ENCODE assay signal across 8 cellular contexts in genomic region chrX:103920515-103920914, GRCh38. TPM values are rescaled to one million over a fixed set of nuclear protein-coding genes. Genes with fewer than 3 reads are reported as not detected.
A peak's percentile ranks its signal among the peaks of the same experiment; 100 is the strongest.
DNase-seq lines count a peak whose midpoint lies in the region; ATAC-seq and TF ChIP-seq lines count a peak whose summit lies in the region.
"Not testable (repeated sequence)": the region's sequence is repeated elsewhere in the genome, so short reads cannot be mapped to it uniquely, and the experiment has no call there.

No MANE protein-coding gene starts in this region.

- H3K27me3 Mint-ChIP-seq in activated naive CD8-positive, alpha-beta T cell treated with anti-CD3 and anti-CD28 coated beads, Interleukin-2, amount 10 ng/mL, durations not matched to agents 7 days and 5 days; stimulated activated naive CD8-positive, alpha-beta T cell treated with anti-CD3 and anti-CD28 coated beads, Interleukin-15, amount 100 ng/mL, for 72 hours: not testable (repeated sequence)

- POLR2A ChIA-PET in activated naive CD8-positive, alpha-beta T cell treated with anti-CD3 and anti-CD28 coated beads, Interleukin-2, amount 10 ng/mL, durations not matched to agents 7 days and 5 days (lab: Charles Lee), result interaction anchor here (1.2 kb wide), 1 partner anchor 216 kb away, joined by 3 read pairs; no protein-coding TSS in a partner anchor

- not testable (repeated sequence) for DNase-seq in GM12864 (ENCODE audit: low read depth); activated naive CD8-positive, alpha-beta T cell treated with anti-CD3 and anti-CD28 coated beads, Interleukin-2, amount 10 ng/mL, durations not matched to agents 7 days and 5 days
- peak; percentile 30 for DNase-seq in RPMI8226
- DNase-seq in stimulated activated naive CD8-positive, alpha-beta T cell treated with anti-CD3 and anti-CD28 coated beads, Interleukin-15, amount 100 ng/mL, for 72 hours, result peak in 1 of 2 donors; percentile 8

- H3K9me3 Mint-ChIP-seq in activated naive CD8-positive, alpha-beta T cell treated with anti-CD3 and anti-CD28 coated beads, Interleukin-2, amount 10 ng/mL, durations not matched to agents 7 days and 5 days; stimulated activated naive CD8-positive, alpha-beta T cell treated with anti-CD3 and anti-CD28 coated beads, Interleukin-15, amount 100 ng/mL, for 72 hours: not testable (repeated sequence)

- not testable (repeated sequence) for TF ChIP-seq CTCF in GM12864 (IDR thresholded peaks at IDR 0.05; ENCODE audit: low read depth, low read length, missing control alignments)

- peak overlapping the region; percentile 63 for H3K4me3 ChIP-seq in GM12864 (ENCODE audit: low read depth, low read length)

- H3K36me3 Mint-ChIP-seq in activated naive CD8-positive, alpha-beta T cell treated with anti-CD3 and anti-CD28 coated beads, Interleukin-2, amount 10 ng/mL, durations not matched to agents 7 days and 5 days, result not testable (repeated sequence)

- H3K27ac Mint-ChIP-seq in activated naive CD8-positive, alpha-beta T cell treated with anti-CD3 and anti-CD28 coated beads, Interleukin-2, amount 10 ng/mL, durations not matched to agents 7 days and 5 days, result peak overlapping the region; percentile 63
- not testable (repeated sequence) for H3K27ac Mint-ChIP-seq in stimulated activated naive CD8-positive, alpha-beta T cell treated with anti-CD3 and anti-CD28 coated beads, Interleukin-15, amount 100 ng/mL, for 72 hours

- ATAC-seq in GM19025 (IDR thresholded peaks at IDR 0.05; ENCODE audit: low read depth, unreplicated experiment), result peak; percentile 34
- ATAC-seq in GM21529 (IDR thresholded peaks at IDR 0.05; ENCODE audit: unreplicated experiment), result peak; percentile 51
- ATAC-seq in HG02943 (IDR thresholded peaks at IDR 0.05; ENCODE audit: low read depth, unreplicated experiment), result peak; percentile 49
- peak; percentile 35 for ATAC-seq in HG03442 (IDR thresholded peaks at IDR 0.05; ENCODE audit: unreplicated experiment)
- ATAC-seq in activated naive CD8-positive, alpha-beta T cell treated with anti-CD3 and anti-CD28 coated beads, Interleukin-2, amount 10 ng/mL, durations not matched to agents 7 days and 5 days (ENCODE audit: low read depth), result peak; percentile 10
- ATAC-seq in stimulated activated naive CD8-positive, alpha-beta T cell treated with anti-CD3 and anti-CD28 coated beads, Interleukin-15, amount 100 ng/mL, for 72 hours, result peak; percentile 50

- peak overlapping the region; percentile 95 for H3K4me3 Mint-ChIP-seq in activated naive CD8-positive, alpha-beta T cell treated with anti-CD3 and anti-CD28 coated beads, Interleukin-2, amount 10 ng/mL, durations not matched to agents 7 days and 5 days
- H3K4me3 Mint-ChIP-seq in stimulated activated naive CD8-positive, alpha-beta T cell treated with anti-CD3 and anti-CD28 coated beads, Interleukin-15, amount 100 ng/mL, for 72 hours, result peak overlapping the region; percentile 13 to 99

- H3K4me1 Mint-ChIP-seq in activated naive CD8-positive, alpha-beta T cell treated with anti-CD3 and anti-CD28 coated beads, Interleukin-2, amount 10 ng/mL, durations not matched to agents 7 days and 5 days, result peaks cover 18% of the 10 kb centered on the region
- H3K4me1 Mint-ChIP-seq in stimulated activated naive CD8-positive, alpha-beta T cell treated with anti-CD3 and anti-CD28 coated beads, Interleukin-15, amount 100 ng/mL, for 72 hours, result peaks cover 26% of the 10 kb centered on the region

RNA-seq across cellular contexts. Expression of gene TMSB15B, which starts 41.9 kb away (rescaled TPM):
- total RNA-seq in activated naive CD8-positive, alpha-beta T cell treated with anti-CD3 and anti-CD28 coated beads, Interleukin-2, amount 10 ng/mL, durations not matched to agents 7 days and 5 days, result 10 to 100 TPM; 10.1 to 10.4 TPM
